In the genomic region with DNA sequence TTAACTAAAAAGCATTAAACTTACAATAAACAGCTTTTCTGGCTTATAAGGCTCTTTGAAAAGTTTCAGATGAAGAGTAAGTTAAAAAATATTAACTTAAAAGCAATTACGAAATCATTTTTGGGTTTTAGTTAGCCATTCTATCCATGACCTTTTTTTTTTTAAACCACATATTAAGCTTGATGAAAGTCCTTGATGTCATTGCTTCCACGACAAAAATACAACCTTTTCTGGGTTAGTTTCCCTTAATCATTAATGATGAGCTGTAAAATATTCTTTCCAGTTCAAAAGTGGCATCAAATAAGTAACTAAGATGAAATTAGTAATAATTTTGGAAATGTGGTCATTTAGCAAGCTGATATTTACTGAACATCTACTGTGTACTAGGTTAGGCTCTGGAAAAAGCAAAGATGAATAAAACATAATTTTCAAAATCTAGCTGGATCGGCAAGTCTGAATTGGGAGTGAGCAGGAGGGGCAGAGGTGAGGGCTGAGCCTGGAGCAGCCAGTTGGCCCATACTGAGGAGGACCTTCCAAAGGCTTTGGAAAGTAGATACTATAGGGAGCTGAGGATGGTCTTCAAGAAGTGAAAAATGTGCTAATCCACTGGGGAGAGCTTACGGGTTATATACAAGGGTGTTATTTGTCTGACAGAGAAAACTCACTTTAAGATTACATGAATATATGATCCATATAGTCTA, we compare ENCODE assay signal across 19 cellular contexts.
DNase-seq lines count a peak whose midpoint lies in the region; ATAC-seq, FAIRE-seq and TF ChIP-seq lines count a peak whose summit lies in the region.
"Had no signal": no experiment of that assay in that cellular context is flagged by ENCODE, and none has a peak within 500 bp of the region (broad histone marks: within the 10 kb centered on the region; RNA-seq: fewer than 3 reads in every experiment).

No MANE protein-coding gene starts in this region.

- peak; percentile 28 for ATAC-seq in body of pancreas
- ATAC-seq: HCT116; stimulated activated naive CD8-positive, alpha-beta T cell treated with anti-CD3 and anti-CD28 coated beads, Interleukin-15, Interleukin-2, amounts not matched to agents 100 U/mL and 50 U/mL, for 24 hours had no signal

- TF ChIP-seq CTCF in body of pancreas (IDR thresholded peaks at IDR 0.05) (no peak), stomach (IDR thresholded peaks at IDR 0.05) (no peak)

- H3K9ac ChIP-seq in mesenchymal stem cell (ENCODE audit: low read length): peak overlapping the region; percentile 15
- H3K9ac ChIP-seq: KMS-11 had no signal

- peak overlapping the region in 1 of 2 experiments; percentile 40 for H3K18ac ChIP-seq in mesenchymal stem cell (ENCODE audit: low read depth in 1 of 2, low read length in 2 of 2)

- H2AK5ac ChIP-seq in mesenchymal stem cell (ENCODE audit: low read length, severe bottlenecking): no peak overlapping the region

- DNase-seq in GM18507 (ENCODE audit: extremely low spot score, insufficient read length, low read depth) (no peak), body of pancreas (no peak), mesenchymal stem cell (no peak), stomach (no peak), anterior cingulate cortex (lab: John Stamatoyannopoulos, UW) (no peak), NCI-H510A (lab: John Stamatoyannopoulos, UW) (no peak), HTR-8/SVneo (ENCODE audit: insufficient read length, low spot score) (no peak)
- DNase-seq: activated CD4-positive, alpha-beta T cell treated with anti-CD3 and anti-CD28 coated beads for 4 hours; activated naive CD8-positive, alpha-beta T cell treated with anti-CD3 and anti-CD28 coated beads, Interleukin-2, amount 10 ng/mL, durations not matched to agents 7 days and 5 days; NCI-H1436 treated with DMSO at 0.1 percent for 48 hours; NCI-H524; NK-92 treated with Interleukin-12 subunit alpha and Interleukin-12 subunit beta, amount 100 ng/mL, for 24 hours; spleen; stimulated activated CD4-positive, alpha-beta T cell treated with anti-CD3 and anti-CD28 coated beads, Interleukin-4, amount 100 ng/mL, for 24 hours; stimulated activated naive CD8-positive, alpha-beta T cell treated with anti-CD3 and anti-CD28 coated beads, Interleukin-15, Interleukin-2, amounts not matched to agents 100 U/mL and 50 U/mL, for 24 hours; tibial artery had no signal

- H3K4me1 ChIP-seq in body of pancreas: peaks cover 38% of the 10 kb centered on the region
- H3K4me1 ChIP-seq in mesenchymal stem cell (ENCODE audit: control insufficient read depth, insufficient read depth, low read depth, low read length): peaks cover 8% of the 10 kb centered on the region
- peaks cover 8 to 65% (median 28%) of the 10 kb centered on the region in 4 donors for H3K4me1 ChIP-seq in stomach

- H3K4me2 ChIP-seq in mesenchymal stem cell (ENCODE audit: low read length, poor library complexity, severe bottlenecking): peak overlapping the region; percentile 42
- H3K4me2 ChIP-seq: KMS-11 had no signal

- H4K91ac ChIP-seq in mesenchymal stem cell (ENCODE audit: low read length): no peak overlapping the region

- H3K9me3 ChIP-seq in body of pancreas (no peaks in the 10 kb centered on the region), mesenchymal stem cell (ENCODE audit: control insufficient read depth, low read length) (no peaks in the 10 kb centered on the region), stomach (no peaks in the 10 kb centered on the region)
- H3K9me3 ChIP-seq: spleen, tibial artery had no signal

- WGBS in body of pancreas, 2 donors: 53 to 54% methylated on average over 4 of the region's 4 CpGs
- WGBS in mesenchymal stem cell: 87% methylated on average over 1 of the region's 4 CpGs
- WGBS in stomach, 5 donors: 74 to 85% (median 78%) methylated on average over 4 of the region's 4 CpGs

- H2BK12ac ChIP-seq in mesenchymal stem cell (ENCODE audit: low read length in 2 of 2): peak overlapping the region in 1 of 2 experiments; percentile 90

- no peak overlapping the region for H3K14ac ChIP-seq in mesenchymal stem cell (ENCODE audit: low read length in 2 of 2)

- no peaks in the 10 kb centered on the region for H3K79me1 ChIP-seq in mesenchymal stem cell (replicated peaks; ENCODE audit: low read length, poor library complexity, severe bottlenecking)

- intact Hi-C loops in body of pancreas (cut with DNase I) (no loop called here), stomach (cut with DNase I; ENCODE audit: low total_unique reads) (no loop called here)

- H3K27ac ChIP-seq in body of pancreas: peak overlapping the region in 2 of 4 donors; percentile 24 to 60
- H3K27ac ChIP-seq in mesenchymal stem cell (ENCODE audit: low read length, poor library complexity, severe bottlenecking): peak overlapping the region; percentile 59
- H3K27ac ChIP-seq in stomach: peak overlapping the region in 4 of 5 donors; percentile 46 to 76 (median 62)
- H3K27ac ChIP-seq: KMS-11, spleen, tibial artery had no signal

- no peaks in the 10 kb centered on the region for H3K27me3 ChIP-seq in body of pancreas
- H3K27me3 ChIP-seq in mesenchymal stem cell (ENCODE audit: control insufficient read depth in 1 of 2, insufficient read depth in 1 of 2, low read length in 2 of 2): no peaks in the 10 kb centered on the region
- no peaks in the 10 kb centered on the region for H3K27me3 ChIP-seq in stomach
- H3K27me3 ChIP-seq: spleen, tibial artery had no signal

- TF ChIP-seq EP300 in stomach (IDR thresholded peaks at IDR 0.05): no peak

- H3K23ac ChIP-seq in mesenchymal stem cell (ENCODE audit: low read length in 2 of 2): no peak overlapping the region

- peak overlapping the region in 1 of 2 experiments; percentile 61 for H3K4ac ChIP-seq in mesenchymal stem cell (ENCODE audit: low read depth in 1 of 2, low read length in 2 of 2)

- no peak overlapping the region for H2BK5ac ChIP-seq in mesenchymal stem cell (ENCODE audit: low read depth, low read length, poor library complexity, severe bottlenecking)

- H2AFZ ChIP-seq in mesenchymal stem cell (ENCODE audit: low read depth, low read length): no peak overlapping the region

- no peaks in the 10 kb centered on the region for H3K36me3 ChIP-seq in body of pancreas (replicated peaks in 1 of 2; ENCODE audit: insufficient read depth in 1 of 2, low read depth in 2 of 2)
- no peaks in the 10 kb centered on the region for H3K36me3 ChIP-seq in mesenchymal stem cell (ENCODE audit: control insufficient read depth in 1 of 2, insufficient read depth in 2 of 2, low read depth in 1 of 2, low read length in 2 of 2)
- H3K36me3 ChIP-seq in stomach: no peaks in the 10 kb centered on the region
- H3K36me3 ChIP-seq: spleen, tibial artery had no signal

- H2BK120ac ChIP-seq in mesenchymal stem cell (ENCODE audit: low read depth, low read length): no peak overlapping the region

- FAIRE-seq in GM18507 (lab: Jason Lieb, UNC) (peak; percentile 81), HTR-8/SVneo (lab: Jason Lieb, UNC) (no peak)
- FAIRE-seq: colon had no signal

- H2BK15ac ChIP-seq in mesenchymal stem cell (ENCODE audit: low read depth, poor library complexity, severe bottlenecking): no peak overlapping the region

- no peak overlapping the region for H4K8ac ChIP-seq in mesenchymal stem cell (ENCODE audit: low read length)

- TF ChIP-seq POLR2A in body of pancreas (IDR thresholded peaks at IDR 0.05) (no peak), stomach (IDR thresholded peaks at IDR 0.05) (no peak)

- H3K4me3 ChIP-seq in body of pancreas (no peak overlapping the region), mesenchymal stem cell (ENCODE audit: insufficient read depth in 1 of 2, low read depth in 1 of 2, low read length in 2 of 2) (no peak overlapping the region), stomach (no peak overlapping the region)
- H3K4me3 ChIP-seq: spleen, tibial artery had no signal
